In genomic region chr3:101791778-101792177, GRCh38 we compare ENCODE assay signal across 1 cellular context.
TF ChIP-seq lines count a peak whose summit lies in the region.

No MANE protein-coding gene starts in this region.

TF ChIP-seq in GM12878, 131 proteins besides CTCF, POLR2A, EP300 and RAD21 (continued from another document and continues in another):
- TF ChIP-seq USF1 (IDR thresholded peaks at IDR 0.05; ENCODE audit: borderline replicate concordance, extremely low read length, insufficient read depth, low read depth, low read length): no peak
- no peak for TF ChIP-seq ESRRA (IDR thresholded peaks at IDR 0.05; ENCODE audit: low read length)
- TF ChIP-seq NFYA (IDR thresholded peaks at IDR 0.05; ENCODE audit: borderline replicate concordance, low read depth, low read length): no peak
- TF ChIP-seq RB1 (IDR thresholded peaks at IDR 0.05; ENCODE audit: borderline replicate concordance): no peak
- TF ChIP-seq CBX3 (IDR thresholded peaks at IDR 0.05; ENCODE audit: borderline replicate concordance, low read depth): no peak
- peak; percentile 88 for TF ChIP-seq MEF2B (IDR thresholded peaks at IDR 0.05; ENCODE audit: partially characterized antibody, poor library complexity, severe bottlenecking)
- no peak for TF ChIP-seq NR2C2 (IDR thresholded peaks at IDR 0.05; ENCODE audit: borderline replicate concordance, control insufficient read depth, insufficient read length, low read depth)
- no peak for TF ChIP-seq YBX1 (IDR thresholded peaks at IDR 0.05)
- no peak for TF ChIP-seq CHD4 (IDR thresholded peaks at IDR 0.05)
- no peak for TF ChIP-seq ATF3 (IDR thresholded peaks at IDR 0.05; ENCODE audit: borderline replicate concordance, extremely low read depth, low read depth, low read length)
- 0 out of 2 replicates have a peak, but pooled peaks have one; percentile 11 for TF ChIP-seq KDM1A (IDR thresholded peaks at IDR 0.05; ENCODE audit: borderline replicate concordance)
- peak; percentile 62; the same call in 1 of the 2 replicates for TF ChIP-seq BACH1 (IDR thresholded peaks at IDR 0.05; ENCODE audit: borderline replicate concordance)
- no peak for TF ChIP-seq SIX5 (IDR thresholded peaks at IDR 0.05; ENCODE audit: low read depth, low read length, severe bottlenecking)
- TF ChIP-seq BMI1 (IDR thresholded peaks at IDR 0.05; ENCODE audit: borderline replicate concordance): peak; percentile 80; the same call in 1 of the 2 replicates
- TF ChIP-seq CUX1 (IDR thresholded peaks at IDR 0.05; ENCODE audit: insufficient replicate concordance, low read depth, low read length): no peak
- peak; percentile 43; the same call in 1 of the 2 replicates for TF ChIP-seq CREM (IDR thresholded peaks at IDR 0.05; ENCODE audit: low read depth)
- TF ChIP-seq MTA2 (IDR thresholded peaks at IDR 0.05; ENCODE audit: low read depth): peak; percentile 99
- TF ChIP-seq CBX5 (IDR thresholded peaks at IDR 0.05; ENCODE audit: low read depth): peak; percentile 97
- TF ChIP-seq ZBTB33 (IDR thresholded peaks at IDR 0.05): peak; percentile 70; the same call in 1 of the 2 replicates
- TF ChIP-seq NFIC (IDR thresholded peaks at IDR 0.05; ENCODE audit: low read depth, low read length): peak; percentile 81
- TF ChIP-seq POLR2AphosphoS2 (IDR thresholded peaks at IDR 0.05; ENCODE audit: low read depth, low read length): no peak
- TF ChIP-seq MYB (IDR thresholded peaks at IDR 0.05; ENCODE audit: borderline replicate concordance, low read depth, low read length): no peak
- 0 out of 2 replicates have a peak, but pooled peaks have one; percentile 57 for TF ChIP-seq MEF2A (IDR thresholded peaks at IDR 0.05; ENCODE audit: insufficient read depth, low read depth, low read length)
- TF ChIP-seq CHD2 (IDR thresholded peaks at IDR 0.05; ENCODE audit: borderline replicate concordance, low read depth, low read length): no peak
- TF ChIP-seq RBBP5 (conservative IDR thresholded peaks at IDR 0.05): no peak
- TF ChIP-seq RAD51 (IDR thresholded peaks at IDR 0.05): peak; percentile 49
- no peak for TF ChIP-seq ZBTB11 (CRISPR knock-in tag; IDR thresholded peaks at IDR 0.05)
- no peak for TF ChIP-seq EED (IDR thresholded peaks at IDR 0.05; ENCODE audit: low read depth)
- no peak for TF ChIP-seq STAT1 (conservative IDR thresholded peaks at IDR 0.05)
- no peak for TF ChIP-seq SIN3A (IDR thresholded peaks at IDR 0.05; ENCODE audit: low read depth, low read length)
- 0 out of 2 replicates have a peak, but pooled peaks have one; percentile 26 for TF ChIP-seq TBL1XR1 (IDR thresholded peaks at IDR 0.05; ENCODE audit: low read depth, low read length)
- no peak for TF ChIP-seq FOXK2 (IDR thresholded peaks at IDR 0.05)
- peak; percentile 17; the same call in 1 of the 2 replicates for TF ChIP-seq CREB1 (IDR thresholded peaks at IDR 0.05; ENCODE audit: low read depth)
- TF ChIP-seq ZNF24 (IDR thresholded peaks at IDR 0.05): peak; percentile 81; the same call in 1 of the 2 replicates
- no peak for TF ChIP-seq LARP7 (IDR thresholded peaks at IDR 0.05)
- TF ChIP-seq NRF1 (conservative IDR thresholded peaks at IDR 0.05; ENCODE audit: low read depth, low read length): no peak
- TF ChIP-seq NFXL1 (IDR thresholded peaks at IDR 0.05; ENCODE audit: borderline replicate concordance): no peak
- no peak for TF ChIP-seq PAX8 (IDR thresholded peaks at IDR 0.05)
- peak; percentile 95; the same call in 2 of the 3 replicates for TF ChIP-seq POU2F2 (IDR thresholded peaks at IDR 0.05; ENCODE audit: borderline replicate concordance, low read depth, low read length)
- no peak for TF ChIP-seq ZZZ3 (IDR thresholded peaks at IDR 0.05; ENCODE audit: control insufficient read depth, insufficient read length, low read depth)
- peak; percentile 79 for TF ChIP-seq ATF2 (IDR thresholded peaks at IDR 0.05; ENCODE audit: low read length)
- peak; percentile 93 for TF ChIP-seq DPF2 (IDR thresholded peaks at IDR 0.05)
- TF ChIP-seq NKRF (conservative IDR thresholded peaks at IDR 0.05): no peak
- peak; percentile 95 for TF ChIP-seq SPI1 (IDR thresholded peaks at IDR 0.05; ENCODE audit: borderline replicate concordance, insufficient read depth, low read depth, low read length)
- no peak for TF ChIP-seq SMAD5 (IDR thresholded peaks at IDR 0.05; ENCODE audit: low read depth)
- TF ChIP-seq FOS (IDR thresholded peaks at IDR 0.05; ENCODE audit: borderline replicate concordance, extremely low read depth, insufficient read length): no peak
- TF ChIP-seq HDGF (IDR thresholded peaks at IDR 0.05): no peak
- TF ChIP-seq MTA3 (IDR thresholded peaks at IDR 0.05; ENCODE audit: borderline replicate concordance, low read length): peak; percentile 76; the same call in 1 of the 2 replicates
- no peak for TF ChIP-seq SP1 (IDR thresholded peaks at IDR 0.05; ENCODE audit: low read depth, low read length)
- TF ChIP-seq ZNF384 (IDR thresholded peaks at IDR 0.05; ENCODE audit: borderline replicate concordance, low read depth, low read length): no peak
- no peak for TF ChIP-seq ZBED1 (IDR thresholded peaks at IDR 0.05; ENCODE audit: borderline replicate concordance)
- TF ChIP-seq IRF5 (IDR thresholded peaks at IDR 0.05; ENCODE audit: borderline replicate concordance): no peak
